ENCODE assay signal across 1 cellular context in genomic region chr11:124265034-124265433, GRCh38.
A peak's percentile ranks its signal among the peaks of the same experiment; 100 is the strongest.
TF ChIP-seq lines count a peak whose summit lies in the region.
"Not testable (repeated sequence)": the region's sequence is repeated elsewhere in the genome, so short reads cannot be mapped to it uniquely, and the experiment has no call there.

No MANE protein-coding gene starts in this region.

TF ChIP-seq in K562, 482 proteins besides CTCF, POLR2A, EP300 and RAD21:
- 0 out of 2 replicates have a peak, but pooled peaks have one; percentile 21 for TF ChIP-seq PTRF (tag; IDR thresholded peaks at IDR 0.05)
- 0 out of 2 replicates have a peak, but pooled peaks have one; percentile 32 for TF ChIP-seq SOX6 (IDR thresholded peaks at IDR 0.05)
- peak; percentile 70 for TF ChIP-seq ZNF316 (IDR thresholded peaks at IDR 0.05)
- TF ChIP-seq NR2C1 (IDR thresholded peaks at IDR 0.05); ATF1 (CRISPR knock-in tag; IDR thresholded peaks at IDR 0.05); NR2C2 (CRISPR knock-in tag; IDR thresholded peaks at IDR 0.05); TOE1 (CRISPR knock-in tag; IDR thresholded peaks at IDR 0.05; ENCODE audit: borderline replicate concordance, low read depth): not testable (repeated sequence)
- peak; percentile 34; the same call in 1 of the 2 replicates for TF ChIP-seq NR2C1 (tag; IDR thresholded peaks at IDR 0.05)
- peak; percentile 81 for TF ChIP-seq L3MBTL2 (IDR thresholded peaks at IDR 0.05)
- 0 out of 2 replicates have a peak, but pooled peaks have one; percentile 20 for TF ChIP-seq ATF1 (tag; IDR thresholded peaks at IDR 0.05)
- TF ChIP-seq MGA (IDR thresholded peaks at IDR 0.05), result peak; percentile 61
- TF ChIP-seq NR2C2 (tag; IDR thresholded peaks at IDR 0.05), result peak; percentile 66
- peak; percentile 78; the same call in 1 of the 2 replicates for TF ChIP-seq BACH1 (tag; IDR thresholded peaks at IDR 0.05)
- peak; percentile 77 for TF ChIP-seq C11orf30 (IDR thresholded peaks at IDR 0.05; ENCODE audit: low read depth)
- TF ChIP-seq NFE2 (IDR thresholded peaks at IDR 0.05; ENCODE audit: low read depth), result peak; percentile 58
- TF ChIP-seq TOE1 (IDR thresholded peaks at IDR 0.05; ENCODE audit: borderline replicate concordance), result 0 out of 2 replicates have a peak, but pooled peaks have one; percentile 37
- peak; percentile 63 for TF ChIP-seq FOSL1 (tag; conservative IDR thresholded peaks at IDR 0.05)
- TF ChIP-seq ZNF592 (IDR thresholded peaks at IDR 0.05), result peak; percentile 27; the same call in 1 of the 2 replicates
- TF ChIP-seq ZNF644 (tag; IDR thresholded peaks at IDR 0.05; ENCODE audit: low read depth), result peak; percentile 66; the same call in 1 of the 2 replicates
- TF ChIP-seq CTBP1 (IDR thresholded peaks at IDR 0.05; ENCODE audit: borderline replicate concordance), result peak; percentile 76
- peak; percentile 89 for TF ChIP-seq MAFG (tag; conservative IDR thresholded peaks at IDR 0.05)
